Comparison of ENCODE assay signal across 1 cellular context in genomic region chr4:121822796-121823504, GRCh38.
A peak's percentile ranks its signal among the peaks of the same experiment; 100 is the strongest.
TF ChIP-seq lines count a peak whose summit lies in the region.

No MANE protein-coding gene starts in this region.

TF ChIP-seq in K562, 482 proteins besides CTCF, POLR2A, EP300 and RAD21 (continued from another document and continues in another):
- TF ChIP-seq TCFL5 (CRISPR knock-in tag; conservative IDR thresholded peaks at IDR 0.05): no peak
- TF ChIP-seq ZBED1 (IDR thresholded peaks at IDR 0.05): no peak
- no peak for TF ChIP-seq ZKSCAN3 (CRISPR knock-in tag; IDR thresholded peaks at IDR 0.05)
- TF ChIP-seq ZNF384 (IDR thresholded peaks at IDR 0.05; ENCODE audit: low read depth, low read length): peak; percentile 60; the same call in 1 of the 2 replicates
- no peak for TF ChIP-seq POLR3G (IDR thresholded peaks at IDR 0.05; ENCODE audit: extremely low read depth, insufficient read length, insufficient replicate concordance)
- no peak for TF ChIP-seq PRPF4 (IDR thresholded peaks at IDR 0.05; ENCODE audit: insufficient read depth, low read depth, low read length, poor library complexity, severe bottlenecking)
- TF ChIP-seq POLR2AphosphoS5 (IDR thresholded peaks at IDR 0.05; ENCODE audit: control insufficient read depth, insufficient read depth, low read depth, low read length): peak; percentile 39
- TF ChIP-seq STAT5B (CRISPR knock-in tag; IDR thresholded peaks at IDR 0.05): no peak
- peak; percentile 45 for TF ChIP-seq MEIS2 (IDR thresholded peaks at IDR 0.05; ENCODE audit: partially characterized antibody)
- no peak for TF ChIP-seq ZC3H11A (IDR thresholded peaks at IDR 0.05; ENCODE audit: low read depth, low read length)
- no peak for TF ChIP-seq CC2D1A (IDR thresholded peaks at IDR 0.05)
- TF ChIP-seq, protein P1, sequence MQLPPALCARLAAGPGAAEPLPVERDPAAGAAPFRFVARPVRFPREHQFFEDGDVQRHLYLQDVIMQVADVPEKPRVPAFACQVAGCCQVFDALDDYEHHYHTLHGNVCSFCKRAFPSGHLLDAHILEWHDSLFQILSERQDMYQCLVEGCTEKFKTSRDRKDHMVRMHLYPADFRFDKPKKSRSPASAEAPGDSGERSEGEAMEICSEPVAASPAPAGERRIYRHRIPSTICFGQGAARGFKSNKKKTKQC (CRISPR knock-in tag; IDR thresholded peaks at IDR 0.05): 0 out of 2 replicates have a peak, but pooled peaks have one; percentile 1
- TF ChIP-seq ZNF239 (CRISPR knock-in tag; IDR thresholded peaks at IDR 0.05): peak; percentile 84
- TF ChIP-seq FIP1L1 (IDR thresholded peaks at IDR 0.05; ENCODE audit: low read depth, low read length, poor library complexity, severe bottlenecking): no peak
- TF ChIP-seq MNT (conservative IDR thresholded peaks at IDR 0.05): no peak; a peak in 1 of 4 replicates
- TF ChIP-seq MXI1 (IDR thresholded peaks at IDR 0.05; ENCODE audit: low read depth, low read length): no peak
- peak in 1 of 2 experiments; percentile 83; a peak in 1 of 4 replicates for TF ChIP-seq TEAD1 (CRISPR knock-in tag; IDR thresholded peaks at IDR 0.05)
- TF ChIP-seq MCM3 (IDR thresholded peaks at IDR 0.05): no peak
- no peak for TF ChIP-seq ETV6 (IDR thresholded peaks at IDR 0.05; ENCODE audit: borderline replicate concordance in 1 of 2, low read depth in 2 of 2, low read length in 1 of 2)
- no peak for TF ChIP-seq ETV6 (CRISPR knock-in tag; IDR thresholded peaks at IDR 0.05; ENCODE audit: borderline replicate concordance)
- no peak for TF ChIP-seq MCM5 (IDR thresholded peaks at IDR 0.05; ENCODE audit: low read depth)
- TF ChIP-seq, protein P2, sequence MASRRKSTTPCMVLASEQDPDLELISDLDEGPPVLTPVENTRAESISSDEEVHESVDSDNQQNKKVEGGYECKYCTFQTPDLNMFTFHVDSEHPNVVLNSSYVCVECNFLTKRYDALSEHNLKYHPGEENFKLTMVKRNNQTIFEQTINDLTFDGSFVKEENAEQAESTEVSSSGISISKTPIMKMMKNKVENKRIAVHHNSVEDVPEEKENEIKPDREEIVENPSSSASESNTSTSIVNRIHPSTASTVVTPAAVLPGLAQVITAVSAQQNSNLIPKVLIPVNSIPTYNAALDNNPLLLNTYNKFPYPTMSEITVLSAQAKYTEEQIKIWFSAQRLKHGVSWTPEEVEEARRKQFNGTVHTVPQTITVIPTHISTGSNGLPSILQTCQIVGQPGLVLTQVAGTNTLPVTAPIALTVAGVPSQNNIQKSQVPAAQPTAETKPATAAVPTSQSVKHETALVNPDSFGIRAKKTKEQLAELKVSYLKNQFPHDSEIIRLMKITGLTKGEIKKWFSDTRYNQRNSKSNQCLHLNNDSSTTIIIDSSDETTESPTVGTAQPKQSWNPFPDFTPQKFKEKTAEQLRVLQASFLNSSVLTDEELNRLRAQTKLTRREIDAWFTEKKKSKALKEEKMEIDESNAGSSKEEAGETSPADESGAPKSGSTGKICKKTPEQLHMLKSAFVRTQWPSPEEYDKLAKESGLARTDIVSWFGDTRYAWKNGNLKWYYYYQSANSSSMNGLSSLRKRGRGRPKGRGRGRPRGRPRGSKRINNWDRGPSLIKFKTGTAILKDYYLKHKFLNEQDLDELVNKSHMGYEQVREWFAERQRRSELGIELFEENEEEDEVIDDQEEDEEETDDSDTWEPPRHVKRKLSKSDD (conservative IDR thresholded peaks at IDR 0.05; ENCODE audit: low read length): no peak
- 0 out of 2 replicates have a peak, but pooled peaks have one; percentile 10 for TF ChIP-seq CREB1 (IDR thresholded peaks at IDR 0.05)
- TF ChIP-seq CREB1 (CRISPR knock-in tag; IDR thresholded peaks at IDR 0.05): no peak
- no peak for TF ChIP-seq SRSF3 (IDR thresholded peaks at IDR 0.05; ENCODE audit: insufficient read depth, low read length)
- TF ChIP-seq MAFK (IDR thresholded peaks at IDR 0.05; ENCODE audit: low read length): no peak
- no peak for TF ChIP-seq PTRF (tag; IDR thresholded peaks at IDR 0.05)
- no peak for TF ChIP-seq FOS (IDR thresholded peaks at IDR 0.05; ENCODE audit: extremely low read depth, insufficient read length)
- TF ChIP-seq EP400 (IDR thresholded peaks at IDR 0.05): no peak
- no peak for TF ChIP-seq JUN (IDR thresholded peaks at IDR 0.05; ENCODE audit: borderline replicate concordance, low read depth, low read length)
- TF ChIP-seq JUN (CRISPR knock-in tag; IDR thresholded peaks at IDR 0.05; ENCODE audit: borderline replicate concordance): no peak
- peak; percentile 47 for TF ChIP-seq TAF7 (tag; IDR thresholded peaks at IDR 0.05)
- TF ChIP-seq HINFP (tag; conservative IDR thresholded peaks at IDR 0.05; ENCODE audit: low read depth): no peak
- TF ChIP-seq, protein P3, sequence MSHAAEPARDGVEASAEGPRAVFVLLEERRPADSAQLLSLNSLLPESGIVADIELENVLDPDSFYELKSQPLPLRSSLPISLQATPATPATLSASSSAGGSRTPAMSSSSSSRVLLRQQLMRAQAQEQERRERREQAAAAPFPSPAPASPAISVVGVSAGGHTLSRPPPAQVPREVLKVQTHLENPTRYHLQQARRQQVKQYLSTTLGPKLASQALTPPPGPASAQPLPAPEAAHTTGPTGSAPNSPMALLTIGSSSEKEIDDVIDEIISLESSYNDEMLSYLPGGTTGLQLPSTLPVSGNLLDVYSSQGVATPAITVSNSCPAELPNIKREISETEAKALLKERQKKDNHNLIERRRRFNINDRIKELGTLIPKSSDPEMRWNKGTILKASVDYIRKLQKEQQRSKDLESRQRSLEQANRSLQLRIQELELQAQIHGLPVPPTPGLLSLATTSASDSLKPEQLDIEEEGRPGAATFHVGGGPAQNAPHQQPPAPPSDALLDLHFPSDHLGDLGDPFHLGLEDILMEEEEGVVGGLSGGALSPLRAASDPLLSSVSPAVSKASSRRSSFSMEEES (CRISPR knock-in tag; IDR thresholded peaks at IDR 0.05): no peak
- no peak for TF ChIP-seq ZFP36 (IDR thresholded peaks at IDR 0.05; ENCODE audit: low read depth, low read length, partially characterized antibody)
- no peak for TF ChIP-seq SRF (CRISPR knock-in tag; IDR thresholded peaks at IDR 0.05)
- no peak for TF ChIP-seq MYBL2 (IDR thresholded peaks at IDR 0.05; ENCODE audit: low read depth)
- TF ChIP-seq MYBL2 (CRISPR knock-in tag; IDR thresholded peaks at IDR 0.05; ENCODE audit: borderline replicate concordance): no peak
- peak; percentile 75; the same call in 1 of the 2 replicates for TF ChIP-seq AFF4 (CRISPR knock-in tag; IDR thresholded peaks at IDR 0.05)
- peak; percentile 45 for TF ChIP-seq SMAD1 (IDR thresholded peaks at IDR 0.05; ENCODE audit: low read depth, low read length, partially characterized antibody)
- TF ChIP-seq, protein P4, sequence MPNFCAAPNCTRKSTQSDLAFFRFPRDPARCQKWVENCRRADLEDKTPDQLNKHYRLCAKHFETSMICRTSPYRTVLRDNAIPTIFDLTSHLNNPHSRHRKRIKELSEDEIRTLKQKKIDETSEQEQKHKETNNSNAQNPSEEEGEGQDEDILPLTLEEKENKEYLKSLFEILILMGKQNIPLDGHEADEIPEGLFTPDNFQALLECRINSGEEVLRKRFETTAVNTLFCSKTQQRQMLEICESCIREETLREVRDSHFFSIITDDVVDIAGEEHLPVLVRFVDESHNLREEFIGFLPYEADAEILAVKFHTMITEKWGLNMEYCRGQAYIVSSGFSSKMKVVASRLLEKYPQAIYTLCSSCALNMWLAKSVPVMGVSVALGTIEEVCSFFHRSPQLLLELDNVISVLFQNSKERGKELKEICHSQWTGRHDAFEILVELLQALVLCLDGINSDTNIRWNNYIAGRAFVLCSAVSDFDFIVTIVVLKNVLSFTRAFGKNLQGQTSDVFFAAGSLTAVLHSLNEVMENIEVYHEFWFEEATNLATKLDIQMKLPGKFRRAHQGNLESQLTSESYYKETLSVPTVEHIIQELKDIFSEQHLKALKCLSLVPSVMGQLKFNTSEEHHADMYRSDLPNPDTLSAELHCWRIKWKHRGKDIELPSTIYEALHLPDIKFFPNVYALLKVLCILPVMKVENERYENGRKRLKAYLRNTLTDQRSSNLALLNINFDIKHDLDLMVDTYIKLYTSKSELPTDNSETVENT (CRISPR knock-in tag; IDR thresholded peaks at IDR 0.05): 0 out of 2 replicates have a peak, but pooled peaks have one; percentile 17
- no peak; the same call in 1 of the 2 replicates for TF ChIP-seq NFE2 (IDR thresholded peaks at IDR 0.05; ENCODE audit: low read depth)
- TF ChIP-seq, protein P5, sequence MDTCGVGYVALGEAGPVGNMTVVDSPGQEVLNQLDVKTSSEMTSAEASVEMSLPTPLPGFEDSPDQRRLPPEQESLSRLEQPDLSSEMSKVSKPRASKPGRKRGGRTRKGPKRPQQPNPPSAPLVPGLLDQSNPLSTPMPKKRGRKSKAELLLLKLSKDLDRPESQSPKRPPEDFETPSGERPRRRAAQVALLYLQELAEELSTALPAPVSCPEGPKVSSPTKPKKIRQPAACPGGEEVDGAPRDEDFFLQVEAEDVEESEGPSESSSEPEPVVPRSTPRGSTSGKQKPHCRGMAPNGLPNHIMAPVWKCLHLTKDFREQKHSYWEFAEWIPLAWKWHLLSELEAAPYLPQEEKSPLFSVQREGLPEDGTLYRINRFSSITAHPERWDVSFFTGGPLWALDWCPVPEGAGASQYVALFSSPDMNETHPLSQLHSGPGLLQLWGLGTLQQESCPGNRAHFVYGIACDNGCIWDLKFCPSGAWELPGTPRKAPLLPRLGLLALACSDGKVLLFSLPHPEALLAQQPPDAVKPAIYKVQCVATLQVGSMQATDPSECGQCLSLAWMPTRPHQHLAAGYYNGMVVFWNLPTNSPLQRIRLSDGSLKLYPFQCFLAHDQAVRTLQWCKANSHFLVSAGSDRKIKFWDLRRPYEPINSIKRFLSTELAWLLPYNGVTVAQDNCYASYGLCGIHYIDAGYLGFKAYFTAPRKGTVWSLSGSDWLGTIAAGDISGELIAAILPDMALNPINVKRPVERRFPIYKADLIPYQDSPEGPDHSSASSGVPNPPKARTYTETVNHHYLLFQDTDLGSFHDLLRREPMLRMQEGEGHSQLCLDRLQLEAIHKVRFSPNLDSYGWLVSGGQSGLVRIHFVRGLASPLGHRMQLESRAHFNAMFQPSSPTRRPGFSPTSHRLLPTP (IDR thresholded peaks at IDR 0.05; ENCODE audit: borderline replicate concordance, extremely low read depth, insufficient read length): no peak
- no peak for TF ChIP-seq THRA (IDR thresholded peaks at IDR 0.05)
- TF ChIP-seq ZKSCAN1 (IDR thresholded peaks at IDR 0.05; ENCODE audit: low read depth, low read length): no peak
- no peak for TF ChIP-seq SNAPC5 (CRISPR knock-in tag; IDR thresholded peaks at IDR 0.05)
- peak; percentile 67 for TF ChIP-seq BHLHE40 (IDR thresholded peaks at IDR 0.05; ENCODE audit: low read length)
